Comparison of ENCODE assay signal across 8 cellular contexts in genomic region chr1:1014896-1015681, GRCh38. TPM values are rescaled to one million over a fixed set of nuclear protein-coding genes. Genes with fewer than 3 reads are reported as not detected.
DNase-seq lines count a peak whose midpoint lies in the region; ATAC-seq and TF ChIP-seq lines count a peak whose summit lies in the region.

No MANE protein-coding gene starts in this region.

- H3K4me1 Mint-ChIP-seq in activated T-helper 17 cell treated with anti-CD3 and anti-CD28 coated beads, Interleukin-2, amount 50 U/mL, for 72 hours = peaks cover 11% of the 10 kb centered on the region
- peaks cover 18% of the 10 kb centered on the region for H3K4me1 Mint-ChIP-seq in memory B cell

- peak; percentile 69 for TF ChIP-seq POLR2A in GM18526 (IDR thresholded peaks at IDR 0.05; ENCODE audit: extremely low read depth, insufficient read length)

- peak overlapping the region; percentile 94 to 99 (median 97) for H3K4me2 ChIP-seq in BLaER1 treated with 17β-estradiol and CSF1 and Interleukin-3, amounts not matched to agents 10 nM and 100 nM

- H3K9me3 Mint-ChIP-seq in activated T-helper 17 cell treated with anti-CD3 and anti-CD28 coated beads, Interleukin-2, amount 50 U/mL, for 72 hours = no peaks in the 10 kb centered on the region
- no peaks in the 10 kb centered on the region for H3K9me3 Mint-ChIP-seq in memory B cell

- no peak for ATAC-seq in activated T-helper 17 cell treated with anti-CD3 and anti-CD28 coated beads, Interleukin-2, amount 50 U/mL, for 72 hours (replicated peaks)
- ATAC-seq in memory B cell (ENCODE audit: low read depth) (no peak), GM18873 (IDR thresholded peaks at IDR 0.05; ENCODE audit: low FRiP score, unreplicated experiment) (no peak), HG02623 (IDR thresholded peaks at IDR 0.05; ENCODE audit: unreplicated experiment) (no peak)

- H4K20me1 ChIP-seq in BLaER1 treated with 17β-estradiol and CSF1 and Interleukin-3, amounts not matched to agents 10 nM and 100 nM = no peaks in the 10 kb centered on the region

- H3K27me3 ChIP-seq in BLaER1 treated with 17β-estradiol and CSF1 and Interleukin-3, amounts not matched to agents 10 nM and 100 nM = peaks cover 0 to 13% (median under 1%) of the 10 kb centered on the region in 11 experiments; a peak in 10 of 22 replicates

- H3K36me3 ChIP-seq in BLaER1 treated with 17β-estradiol and CSF1 and Interleukin-3, amounts not matched to agents 10 nM and 100 nM = no peaks in the 10 kb centered on the region

- no peaks in the 10 kb centered on the region for H3K27me3 Mint-ChIP-seq in activated T-helper 17 cell treated with anti-CD3 and anti-CD28 coated beads, Interleukin-2, amount 50 U/mL, for 72 hours
- peaks cover 1% of the 10 kb centered on the region for H3K27me3 Mint-ChIP-seq in memory B cell

- H3K4me3 Mint-ChIP-seq in activated T-helper 17 cell treated with anti-CD3 and anti-CD28 coated beads, Interleukin-2, amount 50 U/mL, for 72 hours = peak overlapping the region; percentile 99
- H3K4me3 Mint-ChIP-seq in memory B cell = peak overlapping the region; percentile 44

- peak overlapping the region; percentile 95 for H3K27ac Mint-ChIP-seq in activated T-helper 17 cell treated with anti-CD3 and anti-CD28 coated beads, Interleukin-2, amount 50 U/mL, for 72 hours
- no peak overlapping the region for H3K27ac Mint-ChIP-seq in memory B cell

- DNase-seq in memory B cell (ENCODE audit: low spot score in 2 of 2) (no peak), LoVo (ENCODE audit: low spot score) (no peak), middle frontal gyrus (ENCODE audit: extremely low spot score, low spot score) (no peak)

- peaks cover 0 to under 1% (median 0%) of the 10 kb centered on the region in 11 experiments; a peak in 2 of 22 replicates for H3K9me3 ChIP-seq in BLaER1 treated with 17β-estradiol and CSF1 and Interleukin-3, amounts not matched to agents 10 nM and 100 nM (replicated peaks in 1 of 11)

- peak overlapping the region in 10 of 11 experiments; percentile 43 to 84 (median 78); a peak in 18 of 22 replicates for H3K27ac ChIP-seq in BLaER1 treated with 17β-estradiol and CSF1 and Interleukin-3, amounts not matched to agents 10 nM and 100 nM

- H3K36me3 Mint-ChIP-seq in activated T-helper 17 cell treated with anti-CD3 and anti-CD28 coated beads, Interleukin-2, amount 50 U/mL, for 72 hours (ENCODE audit: low read depth) = peaks cover 6% of the 10 kb centered on the region
- H3K36me3 Mint-ChIP-seq in memory B cell = no peaks in the 10 kb centered on the region

- peak overlapping the region; percentile 63 to 81 (median 68); a peak in 16 of 20 replicates for H3K4me3 ChIP-seq in BLaER1 treated with 17β-estradiol and CSF1 and Interleukin-3, amounts not matched to agents 10 nM and 100 nM

- peaks cover 29 to 44% (median 35%) of the 10 kb centered on the region in 10 experiments for H3K4me1 ChIP-seq in BLaER1 treated with 17β-estradiol and CSF1 and Interleukin-3, amounts not matched to agents 10 nM and 100 nM

- peak overlapping the region; percentile 70 to 82 (median 79); a peak in 21 of 22 replicates for H3K9ac ChIP-seq in BLaER1 treated with 17β-estradiol and CSF1 and Interleukin-3, amounts not matched to agents 10 nM and 100 nM

RNA-seq across cellular contexts. Expression of gene ISG15, which starts 1.8 kb away (rescaled TPM):
- 10 to 100 TPM; 13.5 to 36.5 TPM for total RNA-seq in activated T-helper 17 cell treated with anti-CD3 and anti-CD28 coated beads, Interleukin-2, amount 50 U/mL, for 72 hours

RNA-seq across cellular contexts. Expression of gene AGRN, which starts 4.8 kb away (rescaled TPM):
- 10 to 100 TPM; 12.1 to 87.6 TPM for total RNA-seq in activated T-helper 17 cell treated with anti-CD3 and anti-CD28 coated beads, Interleukin-2, amount 50 U/mL, for 72 hours

RNA-seq across cellular contexts. Expression of gene HES4, which starts 15.2 kb away (rescaled TPM):
- 1 to 10 TPM in 1 of 2 donors, not detected in 1; 2.5 TPM for total RNA-seq in activated T-helper 17 cell treated with anti-CD3 and anti-CD28 coated beads, Interleukin-2, amount 50 U/mL, for 72 hours

RNA-seq across cellular contexts. Expression of gene PERM1, which starts 33.2 kb away (rescaled TPM):
- total RNA-seq in activated T-helper 17 cell treated with anti-CD3 and anti-CD28 coated beads, Interleukin-2, amount 50 U/mL, for 72 hours = not detected

RNA-seq across cellular contexts. Expression of gene PLEKHN1, which starts 48.8 kb away (rescaled TPM):
- total RNA-seq in activated T-helper 17 cell treated with anti-CD3 and anti-CD28 coated beads, Interleukin-2, amount 50 U/mL, for 72 hours = 1 to 10 TPM; 2.8 to 6.3 TPM
